In genomic region chr16:29702307-29702706, GRCh38 we compare ENCODE assay signal across 9 cellular contexts. TPM values are rescaled to one million over a fixed set of nuclear protein-coding genes. Genes with fewer than 3 reads are reported as not detected.
DNase-seq lines count a peak whose midpoint lies in the region; ATAC-seq lines count a peak whose summit lies in the region.
"Had no signal": no experiment of that assay in that cellular context is flagged by ENCODE, and none has a peak within 500 bp of the region (broad histone marks: within the 10 kb centered on the region; RNA-seq: fewer than 3 reads in every experiment).

No MANE protein-coding gene starts in this region.

- H3K9me3 Mint-ChIP-seq in activated T-cell treated with anti-CD3 and anti-CD28 coated beads, Interleukin-2, amount 50 U/mL, for 4 hours: no peaks in the 10 kb centered on the region
- no peaks in the 10 kb centered on the region for H3K9me3 Mint-ChIP-seq in activated CD4-positive, alpha-beta T cell treated with anti-CD3 and anti-CD28 coated beads, Interleukin-2, amount 10 ng/mL, durations not matched to agents 24 days and 14 days
- H3K9me3 Mint-ChIP-seq in stimulated activated naive B cell treated with anti-CD40 and anti-IgM and Interleukin-4, amounts not matched to agents 10 μg/mL and 1 μg/mL and 100 μg/mL, for 72 hours: peaks cover 3 to 6% of the 10 kb centered on the region in 2 donors

- peak; percentile 50 to 64 for ATAC-seq in activated T-cell treated with anti-CD3 and anti-CD28 coated beads, Interleukin-2, amount 50 U/mL, for 4 hours
- peak; percentile 40 for ATAC-seq in HG02943 (IDR thresholded peaks at IDR 0.05; ENCODE audit: low read depth, unreplicated experiment)
- ATAC-seq in stimulated activated naive B cell treated with anti-CD40 and anti-IgM and Interleukin-4, amounts not matched to agents 10 μg/mL and 1 μg/mL and 100 μg/mL, for 72 hours (replicated peaks): peak; percentile 21 to 41

- no peaks in the 10 kb centered on the region for H3K9me3 ChIP-seq in SJCRH30 (replicated peaks)
- H3K9me3 ChIP-seq: left ventricle myocardium inferior had no signal

- peak overlapping the region; percentile 98 for H3K27ac Mint-ChIP-seq in activated CD4-positive, alpha-beta T cell treated with anti-CD3 and anti-CD28 coated beads, Interleukin-2, amount 10 ng/mL, durations not matched to agents 24 days and 14 days
- H3K27ac Mint-ChIP-seq in stimulated activated naive B cell treated with anti-CD40 and anti-IgM and Interleukin-4, amounts not matched to agents 10 μg/mL and 1 μg/mL and 100 μg/mL, for 72 hours: peak overlapping the region; percentile 93

- peaks cover 33% of the 10 kb centered on the region for H3K4me1 Mint-ChIP-seq in activated T-cell treated with anti-CD3 and anti-CD28 coated beads, Interleukin-2, amount 50 U/mL, for 4 hours (ENCODE audit: low read depth)
- peaks cover 35% of the 10 kb centered on the region for H3K4me1 Mint-ChIP-seq in activated CD4-positive, alpha-beta T cell treated with anti-CD3 and anti-CD28 coated beads, Interleukin-2, amount 10 ng/mL, durations not matched to agents 24 days and 14 days
- H3K4me1 Mint-ChIP-seq in stimulated activated naive B cell treated with anti-CD40 and anti-IgM and Interleukin-4, amounts not matched to agents 10 μg/mL and 1 μg/mL and 100 μg/mL, for 72 hours: peaks cover 24 to 31% of the 10 kb centered on the region in 2 donors

- no peak overlapping the region for H3K4me3 ChIP-seq in SJCRH30
- H3K4me3 ChIP-seq: left ventricle myocardium inferior had no signal

- no peak overlapping the region for H3K27ac ChIP-seq in SJCRH30
- H3K27ac ChIP-seq: left ventricle myocardium inferior had no signal

- H3K4me3 Mint-ChIP-seq in activated T-cell treated with anti-CD3 and anti-CD28 coated beads, Interleukin-2, amount 50 U/mL, for 4 hours: peak overlapping the region; percentile 48
- H3K4me3 Mint-ChIP-seq in activated CD4-positive, alpha-beta T cell treated with anti-CD3 and anti-CD28 coated beads, Interleukin-2, amount 10 ng/mL, durations not matched to agents 24 days and 14 days: peak overlapping the region; percentile 84
- H3K4me3 Mint-ChIP-seq in stimulated activated naive B cell treated with anti-CD40 and anti-IgM and Interleukin-4, amounts not matched to agents 10 μg/mL and 1 μg/mL and 100 μg/mL, for 72 hours: peak overlapping the region; percentile 36 to 74

- intact Hi-C loops in activated CD4-positive, alpha-beta T cell treated with anti-CD3 and anti-CD28 coated beads, Interleukin-2, amount 10 ng/mL, durations not matched to agents 24 days and 14 days (cut with micrococcal nuclease): loop anchor here (1.0 to 5.0 kb wide), 2 partner anchors 8 to 105 kb away; partner anchors contain the start of gene MAZ

- no peak for DNase-seq in activated T-cell treated with anti-CD3 and anti-CD28 coated beads, Interleukin-2, amount 50 U/mL, for 4 hours
- no peak for DNase-seq in activated T-cell treated with anti-CD3 and anti-CD28 coated beads, Interleukin-2, amount 50 U/mL, for 48 hours
- DNase-seq in activated CD4-positive, alpha-beta T cell treated with anti-CD3 and anti-CD28 coated beads, Interleukin-2, amount 10 ng/mL, durations not matched to agents 24 days and 14 days: no peak
- DNase-seq in stimulated activated naive B cell treated with anti-CD40 and anti-IgM and Interleukin-4, amounts not matched to agents 10 μg/mL and 1 μg/mL and 100 μg/mL, for 72 hours: no peak
- no peak for DNase-seq in SJCRH30
- DNase-seq in NCI-H2171 treated with DMSO at 0.1 percent for 48 hours (lab: John Stamatoyannopoulos, UW): no peak
- DNase-seq in HT-29 (ENCODE audit: low spot score): no peak
- DNase-seq: left ventricle myocardium inferior had no signal

- peaks cover 4% of the 10 kb centered on the region for H3K36me3 ChIP-seq in SJCRH30
- H3K36me3 ChIP-seq: left ventricle myocardium inferior had no signal

- H3K36me3 Mint-ChIP-seq in activated T-cell treated with anti-CD3 and anti-CD28 coated beads, Interleukin-2, amount 50 U/mL, for 4 hours (ENCODE audit: insufficient read depth): no peaks in the 10 kb centered on the region
- H3K36me3 Mint-ChIP-seq in activated CD4-positive, alpha-beta T cell treated with anti-CD3 and anti-CD28 coated beads, Interleukin-2, amount 10 ng/mL, durations not matched to agents 24 days and 14 days (ENCODE audit: low read depth): no peaks in the 10 kb centered on the region
- H3K36me3 Mint-ChIP-seq in stimulated activated naive B cell treated with anti-CD40 and anti-IgM and Interleukin-4, amounts not matched to agents 10 μg/mL and 1 μg/mL and 100 μg/mL, for 72 hours: peaks cover 11 to 24% of the 10 kb centered on the region in 2 donors

- H3K27me3 ChIP-seq in SJCRH30: no peaks in the 10 kb centered on the region

- H3K4me1 ChIP-seq in SJCRH30: no peaks in the 10 kb centered on the region

- no peaks in the 10 kb centered on the region for H3K27me3 Mint-ChIP-seq in activated T-cell treated with anti-CD3 and anti-CD28 coated beads, Interleukin-2, amount 50 U/mL, for 4 hours (ENCODE audit: low read depth)
- H3K27me3 Mint-ChIP-seq in activated CD4-positive, alpha-beta T cell treated with anti-CD3 and anti-CD28 coated beads, Interleukin-2, amount 10 ng/mL, durations not matched to agents 24 days and 14 days: no peaks in the 10 kb centered on the region
- H3K27me3 Mint-ChIP-seq in stimulated activated naive B cell treated with anti-CD40 and anti-IgM and Interleukin-4, amounts not matched to agents 10 μg/mL and 1 μg/mL and 100 μg/mL, for 72 hours: no peaks in the 10 kb centered on the region

RNA-seq across cellular contexts. Expression of gene QPRT, which starts 23.3 kb away (rescaled TPM):
- total RNA-seq in activated T-cell treated with anti-CD3 and anti-CD28 coated beads, Interleukin-2, amount 50 U/mL, for 4 hours: 1 to 10 TPM; 1.9 to 3.0 (median 2.1) TPM
- total RNA-seq in activated CD4-positive, alpha-beta T cell treated with anti-CD3 and anti-CD28 coated beads, Interleukin-2, amount 10 ng/mL, durations not matched to agents 24 days and 14 days: 5.8 and 6.3 TPM in 2 replicates
- total RNA-seq in SJCRH30 (2014; rRNA removed; shearing (Covaris generic)): 51.0 and 51.9 TPM in 2 replicates
- total RNA-seq in HT-29 (2014; rRNA removed; shearing (Covaris generic)): 35.2 and 42.5 TPM in 2 replicates

RNA-seq across cellular contexts. Expression of gene SPN, which starts 39.3 kb away (rescaled TPM):
- 10 to 100 TPM; 37.5 to 41.0 (median 39.9) TPM for total RNA-seq in activated T-cell treated with anti-CD3 and anti-CD28 coated beads, Interleukin-2, amount 50 U/mL, for 4 hours
- 157 and 165 TPM in 2 replicates for total RNA-seq in activated CD4-positive, alpha-beta T cell treated with anti-CD3 and anti-CD28 coated beads, Interleukin-2, amount 10 ng/mL, durations not matched to agents 24 days and 14 days
- 0.96 and 2.1 TPM in 2 replicates for total RNA-seq in SJCRH30 (2014; rRNA removed; shearing (Covaris generic))
- 0.10 and 0.23 TPM in 2 replicates for total RNA-seq in HT-29 (2014; rRNA removed; shearing (Covaris generic))

RNA-seq across cellular contexts. Expression of gene C16orf54, which starts 43.5 kb away (rescaled TPM):
- total RNA-seq in activated T-cell treated with anti-CD3 and anti-CD28 coated beads, Interleukin-2, amount 50 U/mL, for 4 hours: 1 to 10 TPM; 6.8 to 8.8 (median 7.2) TPM
- total RNA-seq in activated CD4-positive, alpha-beta T cell treated with anti-CD3 and anti-CD28 coated beads, Interleukin-2, amount 10 ng/mL, durations not matched to agents 24 days and 14 days: 17.0 and 17.8 TPM in 2 replicates
- total RNA-seq in SJCRH30 (2014; rRNA removed; shearing (Covaris generic)): not detected in 2 replicates
- total RNA-seq in HT-29 (2014; rRNA removed; shearing (Covaris generic)): 0.05 and 0.36 TPM in 2 replicates

Comparison
In these comparisons a context has a peak if more than half of its experiments do, and no peak if none do; other contexts are left out.
1. RNA of gene SPN, which starts 39.3 kb away (total RNA-seq): 157 to 165 TPM in activated CD4-positive, alpha-beta T cell treated with anti-CD3 and anti-CD28 coated beads, Interleukin-2, amount 10 ng/mL, durations not matched to agents 24 days and 14 days and 37.5 to 41.0 TPM in activated T-cell treated with anti-CD3 and anti-CD28 coated beads, Interleukin-2, amount 50 U/mL, for 4 hours; 0.96 to 2.1 TPM in SJCRH30 and 0.10 to 0.23 TPM in HT-29; every median in the first group is over 10 times any median in the second.
2. Peak in every context shown above with its lines, with median percentiles within 50 percentile points of each other: ATAC-seq and H3K4me3 Mint-ChIP-seq.